1 cellular context compared by ENCODE assay signal in genomic region chr1:205187420-205187819, GRCh38.
TF ChIP-seq lines count a peak whose summit lies in the region.

No MANE protein-coding gene starts in this region.

TF ChIP-seq in H1, 55 proteins besides CTCF, POLR2A, EP300 and RAD21:
- TF ChIP-seq ATF3 (IDR thresholded peaks at IDR 0.05; ENCODE audit: insufficient read depth, low read depth, low read length) (no peak), SP2 (IDR thresholded peaks at IDR 0.05; ENCODE audit: low read length) (no peak), CREB1 (IDR thresholded peaks at IDR 0.05) (no peak), EZH2 (IDR thresholded peaks at IDR 0.05; ENCODE audit: low read depth, low read length, severe bottlenecking) (no peak), SIX5 (IDR thresholded peaks at IDR 0.05; ENCODE audit: low read depth, low read length) (no peak), TAF7 (optimal IDR thresholded peaks at IDR 0.05; ENCODE audit: borderline replicate concordance, low read depth, low read length) (no peak), POU5F1 (IDR thresholded peaks at IDR 0.05; ENCODE audit: low read depth, low read length) (no peak), GTF2F1 (IDR thresholded peaks at IDR 0.05; ENCODE audit: borderline replicate concordance, low read depth, low read length) (no peak), USF2 (IDR thresholded peaks at IDR 0.05; ENCODE audit: low read length) (no peak), SRF (IDR thresholded peaks at IDR 0.05; ENCODE audit: low read depth, low read length) (no peak), CHD1 (IDR thresholded peaks at IDR 0.05; ENCODE audit: low read depth, low read length) (no peak), RXRA (IDR thresholded peaks at IDR 0.05; ENCODE audit: insufficient read depth, low read depth, low read length) (no peak)
TF ChIP-seq in H1: peak in this region for 0.
